ENCODE assay signal across 8 cellular contexts in the genomic region with DNA sequence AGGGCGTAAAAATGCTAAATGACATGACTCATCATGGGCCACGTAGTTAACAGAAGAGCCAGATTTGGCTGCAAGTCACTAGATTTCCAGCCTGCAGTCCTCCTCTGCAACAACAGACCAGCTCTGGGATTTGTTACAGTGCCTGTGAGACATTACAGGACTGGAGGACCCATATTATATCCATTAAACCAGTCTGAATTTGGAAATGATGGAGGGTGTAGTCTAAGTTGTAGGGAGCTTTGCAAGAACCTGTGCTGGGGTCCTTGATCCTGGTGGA. TPM values are rescaled to one million over a fixed set of nuclear protein-coding genes. Genes with fewer than 3 reads are reported as not detected.
DNase-seq lines count a peak whose midpoint lies in the region; ATAC-seq, FAIRE-seq and TF ChIP-seq lines count a peak whose summit lies in the region.

No MANE protein-coding gene starts in this region.

- H3K9me3 ChIP-seq in astrocyte (ENCODE audit: insufficient read depth, low read depth, low read length) (no peaks in the 10 kb centered on the region), right atrium auricular region (no peaks in the 10 kb centered on the region), stomach smooth muscle (ENCODE audit: control insufficient read depth in 2 of 2, low read length in 2 of 2) (no peaks in the 10 kb centered on the region), HAP-1 (no peaks in the 10 kb centered on the region), Caco-2 (no peaks in the 10 kb centered on the region)

- DNase-seq in HFFc6 (peak; percentile 87), astrocyte (ENCODE audit: low read depth) (peak; percentile 91), right atrium auricular region (ENCODE audit: low spot score) (peak; percentile 70), HAP-1 (ENCODE audit: low spot score in 2 of 2) (no peak), Caco-2 (no peak)

- no peaks in the 10 kb centered on the region; the same call in none of the 2 replicates for H3K27me3 Mint-ChIP-seq in HFFc6 (ENCODE audit: insufficient read depth)
- H3K27me3 Mint-ChIP-seq in astrocyte (ENCODE audit: low read depth, unreplicated experiment) = peaks cover 2% of the 10 kb centered on the region
- H3K27me3 Mint-ChIP-seq in Caco-2 (ENCODE audit: insufficient read depth, unreplicated experiment) = no peaks in the 10 kb centered on the region

- intact Hi-C loops in Caco-2 (cut with micrococcal nuclease; ENCODE audit: unreplicated experiment) = loop anchor here (1.0 to 2.0 kb wide), 2 partner anchors 50 to 119 kb away; no protein-coding TSS in a partner anchor

- H4K20me1 ChIP-seq in astrocyte (ENCODE audit: insufficient read depth, low read length) = no peaks in the 10 kb centered on the region

- BruUV-seq in Caco-2 (replicated peaks; lab: Mats Ljungman, UMichigan) = no TSS peak

- peak; percentile 43 for FAIRE-seq in astrocyte (lab: Jason Lieb, UNC)

- H3K27ac ChIP-seq in astrocyte (ENCODE audit: low read depth, low read length) (peak overlapping the region; percentile 96), right atrium auricular region (peak overlapping the region; percentile 62 to 81), stomach smooth muscle (ENCODE audit: low read length) (peak overlapping the region; percentile 42)

- H3K27ac Mint-ChIP-seq in HFFc6 (peak overlapping the region; percentile 98), astrocyte (ENCODE audit: unreplicated experiment) (peak overlapping the region; percentile 99), Caco-2 (ENCODE audit: unreplicated experiment) (no peak overlapping the region)

- no peak for ATAC-seq in HG02623 (IDR thresholded peaks at IDR 0.05; ENCODE audit: unreplicated experiment)
- no peak for ATAC-seq in HG02981 (IDR thresholded peaks at IDR 0.05; ENCODE audit: unreplicated experiment)

- H3K79me2 ChIP-seq in astrocyte (ENCODE audit: insufficient read depth, low read length) = no peaks in the 10 kb centered on the region

- POLR2A ChIA-PET in Caco-2 (lab: Charles Lee) = interaction anchor here (0.5 to 1.4 kb wide), 2 partner anchors 14 to 25 kb away, joined by 3 to 9 read pairs; a partner anchor contains a TSS

- H3K9me3 Mint-ChIP-seq in HFFc6 (no peaks in the 10 kb centered on the region), astrocyte (ENCODE audit: unreplicated experiment) (no peaks in the 10 kb centered on the region), Caco-2 (ENCODE audit: unreplicated experiment) (no peaks in the 10 kb centered on the region)

- in situ Hi-C loops in HAP-1 (cut with MboI; ENCODE audit: low sequenced_read_pairs) = no loop called here

- H3K36me3 ChIP-seq in astrocyte (ENCODE audit: insufficient read depth, low read length) (no peaks in the 10 kb centered on the region), right atrium auricular region (peaks cover 17% of the 10 kb centered on the region), stomach smooth muscle (ENCODE audit: control insufficient read depth in 2 of 2, insufficient read depth in 2 of 2, low read length in 2 of 2) (no peaks in the 10 kb centered on the region), HAP-1 (replicated peaks) (peaks cover 11% of the 10 kb centered on the region), Caco-2 (ENCODE audit: control insufficient read depth, insufficient read depth, low read length) (no peaks in the 10 kb centered on the region; the same call in 1 of the 2 replicates)

- CTCF ChIA-PET in Caco-2 (lab: Charles Lee) = interaction anchor here (0.8 to 1.0 kb wide), 3 partner anchors 25 to 164 kb away, joined by 3 to 7 read pairs (median 3); a partner anchor contains a TSS

- H3K4me3 Mint-ChIP-seq in HFFc6 (peak overlapping the region; percentile 82), astrocyte (ENCODE audit: unreplicated experiment) (no peak overlapping the region), Caco-2 (ENCODE audit: unreplicated experiment) (no peak overlapping the region)

- peak overlapping the region; percentile 6 for H2AFZ ChIP-seq in astrocyte (ENCODE audit: low read depth, low read length)

- H3K4me2 ChIP-seq in astrocyte (ENCODE audit: low read length) = peak overlapping the region; percentile 64

- H3K27me3 ChIP-seq in astrocyte (ENCODE audit: insufficient read depth, low read length) (no peaks in the 10 kb centered on the region), right atrium auricular region (no peaks in the 10 kb centered on the region), stomach smooth muscle (ENCODE audit: control insufficient read depth in 1 of 2, insufficient read depth in 2 of 2, low read length in 2 of 2) (no peaks in the 10 kb centered on the region), HAP-1 (ENCODE audit: low read depth) (no peaks in the 10 kb centered on the region), Caco-2 (replicated peaks; ENCODE audit: control insufficient read depth, insufficient read depth, low read length) (no peaks in the 10 kb centered on the region)

- H3K9ac ChIP-seq in astrocyte (ENCODE audit: low read length) (peak overlapping the region; percentile 78), stomach smooth muscle (ENCODE audit: low read length in 2 of 2) (no peak overlapping the region)

- H3K4me3 ChIP-seq in astrocyte (ENCODE audit: insufficient read depth, low read depth, low read length) = no peak overlapping the region
- H3K4me3 ChIP-seq in right atrium auricular region = no peak overlapping the region
- peak overlapping the region in 1 of 2 donors; percentile 24 for H3K4me3 ChIP-seq in stomach smooth muscle (ENCODE audit: low read length in 2 of 2)
- H3K4me3 ChIP-seq in HAP-1 = no peak overlapping the region
- H3K4me3 ChIP-seq in Caco-2 (ENCODE audit: low read depth, low read length) = no peak overlapping the region

- H3K4me1 Mint-ChIP-seq in HFFc6 (ENCODE audit: low read depth) (peaks cover 61% of the 10 kb centered on the region), astrocyte (ENCODE audit: low read depth, unreplicated experiment) (peaks cover 33% of the 10 kb centered on the region), Caco-2 (ENCODE audit: low read depth, unreplicated experiment) (peaks cover 20% of the 10 kb centered on the region)

- H3K4me1 ChIP-seq in astrocyte (ENCODE audit: insufficient read depth, low read length) = peaks cover 40% of the 10 kb centered on the region
- H3K4me1 ChIP-seq in right atrium auricular region = peaks cover 0 to 20% of the 10 kb centered on the region in 2 donors
- peaks cover 18% of the 10 kb centered on the region for H3K4me1 ChIP-seq in stomach smooth muscle (ENCODE audit: control insufficient read depth, insufficient read depth, low read length)
- H3K4me1 ChIP-seq in HAP-1 = 0 out of 2 replicates have a peak, but pooled peaks cover 3% of the 10 kb centered on the region
- H3K4me1 ChIP-seq in Caco-2 = peaks cover 34% of the 10 kb centered on the region

- H3K36me3 Mint-ChIP-seq in HFFc6 (ENCODE audit: low read depth) (peaks cover 9% of the 10 kb centered on the region; the same call in 1 of the 2 replicates), astrocyte (ENCODE audit: low read depth, unreplicated experiment) (peaks cover 12% of the 10 kb centered on the region), Caco-2 (ENCODE audit: insufficient read depth, unreplicated experiment) (peaks cover 32% of the 10 kb centered on the region)

- no peak for TF ChIP-seq CTCF in HFFc6 (IDR thresholded peaks at IDR 0.05)
- TF ChIP-seq CTCF in astrocyte (IDR thresholded peaks at IDR 0.05; ENCODE audit: insufficient read depth, low read depth, low read length) = no peak
- no peak for TF ChIP-seq CTCF in right atrium auricular region (IDR thresholded peaks at IDR 0.05)
- TF ChIP-seq CTCF in Caco-2 (IDR thresholded peaks at IDR 0.05; ENCODE audit: insufficient read depth in 1 of 2, low read depth in 1 of 2, low read length in 1 of 2, severe bottlenecking in 1 of 2, unreplicated experiment in 1 of 2) = no peak

RNA-seq across cellular contexts. Expression of a gene that starts 10.8 kb away (rescaled TPM):
- 1 to 10 TPM; 1.3 to 2.3 (median 2.1) TPM for total RNA-seq in HFFc6 (2021; fragmentation: NEBNext Ultra II Directional; extraction: Animal tissue kit (Norgen Biotek cat#: 25700))
- total RNA-seq in astrocyte (1.2 and 3.3 TPM in 2 replicates), right atrium auricular region (1 to 10 TPM; 3.7 to 4.3 TPM), Caco-2 (2022) (9.4 and 11.9 TPM in 2 replicates)

RNA-seq across cellular contexts. Expression of a gene that starts 25.2 kb away (rescaled TPM):
- 100 to 1,000 TPM; 172 to 201 (median 185) TPM for total RNA-seq in HFFc6 (2021; fragmentation: NEBNext Ultra II Directional; extraction: Animal tissue kit (Norgen Biotek cat#: 25700))
- 218 and 226 TPM in 2 replicates for total RNA-seq in astrocyte
- 10 to 100 TPM; 56.5 to 96.3 TPM for total RNA-seq in right atrium auricular region
- total RNA-seq in Caco-2 (2022) = 142 and 150 TPM in 2 replicates

Comparison
In these comparisons a context has a peak if more than half of its experiments do, and no peak if none do; other contexts are left out.
1. DNase-seq: peak in HFFc6 (single experiment), astrocyte (single experiment) and right atrium auricular region (single experiment); none in HAP-1 (0 of 2) and Caco-2 (0 of 2).
2. H3K27ac ChIP-seq: peak in every context shown above with its lines; median percentile 96 in astrocyte; 72 in right atrium auricular region; 42 in stomach smooth muscle.